ENCODE assay signal across 21 cellular contexts in genomic region chrX:151702021-151702714, GRCh38. TPM values are rescaled to one million over a fixed set of nuclear protein-coding genes. Genes with fewer than 3 reads are reported as not detected.
"Had no signal": no experiment of that assay in that cellular context is flagged by ENCODE, and none has a peak within 500 bp of the region (broad histone marks: within the 10 kb centered on the region; RNA-seq: fewer than 3 reads in every experiment).

No MANE protein-coding gene starts in this region.

- H3K36me3 ChIP-seq: esophagus squamous epithelium, heart left ventricle, sigmoid colon had no signal

- H2AFZ ChIP-seq: parathyroid adenoma had no signal

- H3K27me3 ChIP-seq: esophagus squamous epithelium, heart left ventricle, sigmoid colon had no signal

- H3K9ac ChIP-seq: parathyroid adenoma had no signal

- H3K27ac Mint-ChIP-seq: dendritic cell treated with granulocyte-macrophage colony-stimulating factor and Interleukin-4, amounts not matched to agents 40 ng/mL and 50 ng/mL, for 4 days; nephron progenitor cell had no signal

- DNase-seq: esophagus squamous epithelium; heart left ventricle; hippocampal formation; mammary epithelial cell; nephron progenitor cell; sigmoid colon; stimulated activated CD4-positive, alpha-beta T cell treated with anti-CD3 and anti-CD28 coated beads, Interleukin-2, amount 100 ng/mL, for 48 hours; stimulated activated naive CD4-positive, alpha-beta T cell treated with Interleukin-2 at 50 U/mL for 16 hours; trophoblast cell had no signal

- H3K4me3 ChIP-seq: esophagus squamous epithelium, heart left ventricle, sigmoid colon, smooth muscle cell had no signal

- H3K4me2 ChIP-seq: smooth muscle cell had no signal

- H3K79me2 ChIP-seq: parathyroid adenoma had no signal

- H3K4me1 Mint-ChIP-seq: central memory CD8-positive, alpha-beta T cell had no signal

- H3K27me3 Mint-ChIP-seq: central memory CD8-positive, alpha-beta T cell had no signal

- H3K9me3 ChIP-seq: esophagus squamous epithelium, heart left ventricle, sigmoid colon had no signal

- H3K9me3 Mint-ChIP-seq: central memory CD8-positive, alpha-beta T cell; dendritic cell treated with granulocyte-macrophage colony-stimulating factor and Interleukin-4, amounts not matched to agents 40 ng/mL and 50 ng/mL, for 4 days had no signal

- H3K4me1 ChIP-seq: esophagus squamous epithelium, parathyroid adenoma, sigmoid colon had no signal

- H3K27ac ChIP-seq: esophagus squamous epithelium, parathyroid adenoma, sigmoid colon had no signal

- H3K4me3 Mint-ChIP-seq: central memory CD8-positive, alpha-beta T cell; dendritic cell treated with granulocyte-macrophage colony-stimulating factor and Interleukin-4, amounts not matched to agents 40 ng/mL and 50 ng/mL, for 4 days; nephron progenitor cell had no signal

RNA-seq across cellular contexts. Expression of gene PRRG3, which starts 6.9 kb away (rescaled TPM):
- total RNA-seq: epithelial cell of proximal tubule, mammary epithelial cell, pulmonary artery endothelial cell had no signal

RNA-seq across cellular contexts. Expression of gene FATE1, which starts 13.7 kb away (rescaled TPM):
- total RNA-seq: epithelial cell of proximal tubule, esophagus squamous epithelium, frontal cortex, kidney epithelial cell, mammary epithelial cell, omental fat pad, pulmonary artery endothelial cell, sigmoid colon, smooth muscle cell, urinary bladder had no signal

RNA-seq across cellular contexts. Expression of gene CNGA2, which starts 32.4 kb away (rescaled TPM):
- total RNA-seq: epithelial cell of proximal tubule, esophagus squamous epithelium, frontal cortex, glomerular endothelial cell, heart left ventricle, kidney epithelial cell, lower leg skin, mammary epithelial cell, omental fat pad, pulmonary artery endothelial cell, sigmoid colon, smooth muscle cell, urinary bladder had no signal
